ENCODE assay signal across 11 cellular contexts in the genomic region with DNA sequence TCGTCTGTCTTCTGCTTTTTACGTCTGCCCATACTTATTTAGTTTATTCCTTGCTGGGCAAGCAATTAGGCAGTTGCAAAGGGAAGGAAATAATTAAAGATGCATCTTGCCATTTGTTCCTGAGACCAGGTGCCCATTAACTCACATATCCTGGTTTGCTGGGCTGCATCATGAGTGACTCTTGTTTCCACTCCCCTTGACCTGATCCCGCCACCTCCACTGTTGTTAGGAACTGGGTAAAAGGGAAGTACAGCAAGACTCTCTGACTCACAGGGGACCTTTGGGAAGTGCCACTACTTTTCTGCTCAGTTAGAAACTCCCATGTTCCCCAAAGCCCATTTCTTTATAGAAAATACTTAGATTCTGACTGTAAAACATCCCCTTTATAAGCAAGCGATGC.
DNase-seq lines count a peak whose midpoint lies in the region; ATAC-seq and TF ChIP-seq lines count a peak whose summit lies in the region.
"Had no signal": no experiment of that assay in that cellular context is flagged by ENCODE, and none has a peak within 500 bp of the region (broad histone marks: within the 10 kb centered on the region; RNA-seq: fewer than 3 reads in every experiment).

No MANE protein-coding gene starts in this region.

- no peak overlapping the region for H3K4me2 ChIP-seq in SK-N-SH

- H3K27me3 ChIP-seq in left ventricle myocardium inferior (ENCODE audit: low read depth) = no peaks in the 10 kb centered on the region
- no peaks in the 10 kb centered on the region for H3K27me3 ChIP-seq in rectal smooth muscle tissue (ENCODE audit: control insufficient read depth, insufficient read depth, low read length)
- no peaks in the 10 kb centered on the region for H3K27me3 ChIP-seq in SK-N-SH (ENCODE audit: insufficient read depth)

- WGBS in SK-N-SH (ENCODE audit: low lambda C conversion rate) = 94% methylated on average over 4 of the region's 4 CpGs

- peaks cover 6% of the 10 kb centered on the region for H3K4me1 Mint-ChIP-seq in T-helper 17 cell

- ATAC-seq in T-helper 17 cell (no peak), HG02571 (IDR thresholded peaks at IDR 0.05; ENCODE audit: unreplicated experiment) (no peak)

- H3K4me1 ChIP-seq in left ventricle myocardium inferior (peaks cover 30% of the 10 kb centered on the region), rectal smooth muscle tissue (ENCODE audit: control insufficient read depth, insufficient read depth, low read length) (peaks cover 7% of the 10 kb centered on the region), SK-N-SH (ENCODE audit: control insufficient read depth in 1 of 2, insufficient read depth in 2 of 2, low read depth in 1 of 2, low read length in 1 of 2) (peaks cover 0 to 12% of the 10 kb centered on the region in 2 experiments; a peak in 2 of 4 replicates)

- H3K36me3 ChIP-seq in left ventricle myocardium inferior (peaks cover 31% of the 10 kb centered on the region), rectal smooth muscle tissue (ENCODE audit: control insufficient read depth, insufficient read depth, low read length) (peaks cover 14% of the 10 kb centered on the region), SK-N-SH (replicated peaks in 1 of 2; ENCODE audit: control insufficient read depth in 1 of 2, insufficient read depth in 2 of 2, low read length in 1 of 2) (peaks cover 30 to 44% of the 10 kb centered on the region in 2 experiments)

- H3K9me3 ChIP-seq in left ventricle myocardium inferior (replicated peaks) = no peaks in the 10 kb centered on the region
- H3K9me3 ChIP-seq in T-helper 17 cell (ENCODE audit: control insufficient read depth, low read length, poor library complexity, severe bottlenecking) = no peaks in the 10 kb centered on the region
- H3K9me3 ChIP-seq in SK-N-SH = no peaks in the 10 kb centered on the region

- TF ChIP-seq EP300 in SK-N-SH (IDR thresholded peaks at IDR 0.05; ENCODE audit: borderline replicate concordance in 1 of 2, low read depth in 1 of 2, low read length in 1 of 2) = no peak

- no peaks in the 10 kb centered on the region for H3K27me3 Mint-ChIP-seq in T-helper 17 cell
- H3K27me3 Mint-ChIP-seq: activated CD4-positive, alpha-beta T cell treated with anti-CD3 and anti-CD28 coated beads, Interleukin-2, amount 10 ng/mL, durations not matched to agents 7 days and 5 days had no signal

- no peaks in the 10 kb centered on the region; the same call in 1 of the 2 replicates for H3K79me2 ChIP-seq in SK-N-SH (ENCODE audit: insufficient read depth)

- H3K4me3 ChIP-seq in left ventricle myocardium inferior = no peak overlapping the region
- H3K4me3 ChIP-seq in rectal smooth muscle tissue (ENCODE audit: low read length) = no peak overlapping the region
- H3K4me3 ChIP-seq in SK-N-SH (ENCODE audit: low read depth in 2 of 2, low read length in 1 of 2) = no peak overlapping the region

- peak; percentile 47 for DNase-seq in ELR (ENCODE audit: low read depth)
- peak; percentile 17 for DNase-seq in SIG-M5 (lab: John Stamatoyannopoulos, UW)
- DNase-seq in left ventricle myocardium inferior = no peak
- no peak for DNase-seq in T-helper 17 cell
- no peak for DNase-seq in inferior parietal cortex (ENCODE audit: extremely low spot score)
- DNase-seq in SK-N-SH = no peak
- DNase-seq: activated CD4-positive, alpha-beta T cell treated with anti-CD3 and anti-CD28 coated beads, Interleukin-2, amount 10 ng/mL, durations not matched to agents 7 days and 5 days; NCI-H524; stimulated activated CD4-positive, alpha-beta T cell treated with anti-CD3 and anti-CD28 coated beads, Interleukin-2, amount 100 ng/mL, for 24 hours had no signal

- H3K9ac ChIP-seq in rectal smooth muscle tissue (ENCODE audit: low read length) (no peak overlapping the region), SK-N-SH (no peak overlapping the region)

- intact Hi-C loops in left ventricle myocardium inferior (cut with micrococcal nuclease) = loop anchor here (10.0 kb wide), 1 partner anchor 240 kb away; the partner anchor contains the start of gene ETV6

- no peak overlapping the region for H2AFZ ChIP-seq in SK-N-SH (ENCODE audit: low read depth)

- TF ChIP-seq CTCF in left ventricle myocardium inferior (IDR thresholded peaks at IDR 0.05; ENCODE audit: borderline replicate concordance) (no peak), SK-N-SH (IDR thresholded peaks at IDR 0.05) (no peak)

- TF ChIP-seq RAD21 in SK-N-SH (IDR thresholded peaks at IDR 0.05; ENCODE audit: low read length) = no peak

- H3K36me3 Mint-ChIP-seq in T-helper 17 cell (ENCODE audit: low read depth) = peaks cover 23% of the 10 kb centered on the region

- no peaks in the 10 kb centered on the region for H3K9me2 ChIP-seq in SK-N-SH

- no peaks in the 10 kb centered on the region for H4K20me1 ChIP-seq in SK-N-SH (ENCODE audit: insufficient read depth)

- no peak overlapping the region for H3K4me3 Mint-ChIP-seq in T-helper 17 cell
- H3K4me3 Mint-ChIP-seq: activated CD4-positive, alpha-beta T cell treated with anti-CD3 and anti-CD28 coated beads, Interleukin-2, amount 10 ng/mL, durations not matched to agents 7 days and 5 days had no signal

- H3K27ac Mint-ChIP-seq in T-helper 17 cell = no peak overlapping the region
- H3K27ac Mint-ChIP-seq: activated CD4-positive, alpha-beta T cell treated with anti-CD3 and anti-CD28 coated beads, Interleukin-2, amount 10 ng/mL, durations not matched to agents 7 days and 5 days had no signal

- no peaks in the 10 kb centered on the region for H3F3A ChIP-seq in SK-N-SH (replicated peaks; ENCODE audit: insufficient read depth)

- POLR2A ChIA-PET in SK-N-SH (lab: Yijun Ruan, JAX) = no interaction called here

- CTCF ChIA-PET in SK-N-SH (lab: Yijun Ruan, JAX) = no interaction called here

- H3K27ac ChIP-seq in left ventricle myocardium inferior (replicated peaks) (peak overlapping the region; percentile 63), rectal smooth muscle tissue (ENCODE audit: low read depth, low read length) (peak overlapping the region; percentile 6), SK-N-SH (ENCODE audit: low read depth in 2 of 2, low read length in 1 of 2) (peak overlapping the region in 1 of 2 experiments; percentile 35; a peak in 2 of 4 replicates)

TF ChIP-seq in SK-N-SH, 30 proteins besides CTCF, POLR2A, EP300 and RAD21:
- TF ChIP-seq CHD2 (IDR thresholded peaks at IDR 0.05; ENCODE audit: low read length, partially characterized antibody) (no peak), FOSL2 (IDR thresholded peaks at IDR 0.05; ENCODE audit: borderline replicate concordance, low read depth) (no peak), YY1 (IDR thresholded peaks at IDR 0.05; ENCODE audit: low read depth) (no peak), GATA2 (CRISPR knock-in tag; IDR thresholded peaks at IDR 0.05) (no peak), USF2 (IDR thresholded peaks at IDR 0.05; ENCODE audit: borderline replicate concordance, low read depth, low read length) (no peak), POLR2AphosphoS5 (IDR thresholded peaks at IDR 0.05; ENCODE audit: low read depth, low read length) (no peak), PBX3 (IDR thresholded peaks at IDR 0.05) (no peak), NFIC (IDR thresholded peaks at IDR 0.05; ENCODE audit: borderline replicate concordance) (no peak), RFX5 (IDR thresholded peaks at IDR 0.05; ENCODE audit: low read length) (no peak), MXI1 (IDR thresholded peaks at IDR 0.05; ENCODE audit: low read depth, low read length) (no peak), EZH2phosphoT487 (IDR thresholded peaks at IDR 0.05; ENCODE audit: borderline replicate concordance, low read depth) (no peak), MEF2A (IDR thresholded peaks at IDR 0.05; ENCODE audit: borderline replicate concordance, low read depth) (no peak), TCF12 (IDR thresholded peaks at IDR 0.05) (no peak), SMC3 (IDR thresholded peaks at IDR 0.05; ENCODE audit: low read depth, low read length) (no peak), TEAD4 (IDR thresholded peaks at IDR 0.05; ENCODE audit: borderline replicate concordance, insufficient read depth) (no peak), TAF1 (IDR thresholded peaks at IDR 0.05; ENCODE audit: borderline replicate concordance, low read depth, low read length) (no peak), RCOR1 (IDR thresholded peaks at IDR 0.05; ENCODE audit: low read length) (no peak), FOXM1 (IDR thresholded peaks at IDR 0.05; ENCODE audit: low read depth) (no peak), USF1 (IDR thresholded peaks at IDR 0.05; ENCODE audit: borderline replicate concordance, low read depth) (no peak), MAX (IDR thresholded peaks at IDR 0.05; ENCODE audit: low read depth) (no peak)

Comparison
In these comparisons a context has a peak if more than half of its experiments do, and no peak if none do; other contexts are left out.
1. DNase-seq: peak in ELR (single experiment) and SIG-M5 (single experiment); none in left ventricle myocardium inferior (single experiment), T-helper 17 cell (0 of 3), inferior parietal cortex (single experiment) and SK-N-SH (single experiment).